In genomic region chr5:139788294-139788875, GRCh38 we compare ENCODE assay signal across 10 cellular contexts. TPM values are rescaled to one million over a fixed set of nuclear protein-coding genes. Genes with fewer than 3 reads are reported as not detected.
DNase-seq lines count a peak whose midpoint lies in the region; ATAC-seq and TF ChIP-seq lines count a peak whose summit lies in the region.
"Had no signal": no experiment of that assay in that cellular context is flagged by ENCODE, and none has a peak within 500 bp of the region (broad histone marks: within the 10 kb centered on the region; RNA-seq: fewer than 3 reads in every experiment).

No MANE protein-coding gene starts in this region.

- peak overlapping the region; percentile 73 for H3K4me3 ChIP-seq in ectodermal cell (ENCODE audit: insufficient read depth, low read depth, low read length)
- peak overlapping the region; percentile 26 to 70 (median 48) for H3K4me3 ChIP-seq in upper lobe of left lung

- TF ChIP-seq EP300 in upper lobe of left lung (IDR thresholded peaks at IDR 0.05) = no peak

- H3K27me3 ChIP-seq in ectodermal cell (ENCODE audit: control insufficient read depth, insufficient read depth, low read length, poor library complexity, severe bottlenecking) (peaks cover 36% of the 10 kb centered on the region), upper lobe of left lung (no peaks in the 10 kb centered on the region)

- no peaks in the 10 kb centered on the region for H3K36me3 ChIP-seq in ectodermal cell (ENCODE audit: control insufficient read depth, insufficient read depth, low read length)
- H3K36me3 ChIP-seq in upper lobe of left lung = no peaks in the 10 kb centered on the region

- WGBS in ectodermal cell, 2 experiments = 30 to 34% methylated on average over 32 of the region's 32 CpGs
- WGBS in upper lobe of left lung, 2 donors = 40 to 66% methylated on average over 11 to 25 of the region's 32 CpGs

- DNase-seq in activated T-cell treated with anti-CD3 and anti-CD28 coated beads, Interleukin-2, amount 50 U/mL, for 72 hours = no peak
- DNase-seq in activated T-cell treated with anti-CD3 and anti-CD28 coated beads for 4 hours (no peak), midbrain (lab: John Stamatoyannopoulos, UW) (peak; percentile 93), upper lobe of left lung (peak in 1 of 2 donors; percentile 87), OCI-M2 (lab: John Stamatoyannopoulos, UW; ENCODE audit: unreplicated experiment) (no peak)
- DNase-seq: DMS153 had no signal

- H3K27ac ChIP-seq in ectodermal cell (ENCODE audit: insufficient read depth, low read depth, low read length, poor library complexity, severe bottlenecking) = no peak overlapping the region
- H3K27ac ChIP-seq in upper lobe of left lung = peak overlapping the region in 2 of 4 donors; percentile 36 to 73
- H3K27ac ChIP-seq: HL-60 had no signal

- no peak overlapping the region for H3K27ac Mint-ChIP-seq in activated T-cell treated with anti-CD3 and anti-CD28 coated beads, Interleukin-2, amount 50 U/mL, for 72 hours

- TF ChIP-seq CTCF in upper lobe of left lung (IDR thresholded peaks at IDR 0.05) = no peak

- H3K36me3 Mint-ChIP-seq in activated T-cell treated with anti-CD3 and anti-CD28 coated beads, Interleukin-2, amount 50 U/mL, for 72 hours (ENCODE audit: insufficient read depth in 2 of 2) = no peaks in the 10 kb centered on the region

- peak overlapping the region; percentile 53 to 88 for H3K4me3 Mint-ChIP-seq in activated T-cell treated with anti-CD3 and anti-CD28 coated beads, Interleukin-2, amount 50 U/mL, for 72 hours

- no peak for TF ChIP-seq POLR2A in upper lobe of left lung (IDR thresholded peaks at IDR 0.05)

- H3K9me3 ChIP-seq in ectodermal cell (ENCODE audit: control insufficient read depth, low read length) = no peaks in the 10 kb centered on the region
- H3K9me3 ChIP-seq in upper lobe of left lung = no peaks in the 10 kb centered on the region

- H3K27me3 Mint-ChIP-seq in activated T-cell treated with anti-CD3 and anti-CD28 coated beads, Interleukin-2, amount 50 U/mL, for 72 hours (ENCODE audit: low read depth) = peaks cover 44% of the 10 kb centered on the region

- no peak for ATAC-seq in activated T-cell treated with anti-CD3 and anti-CD28 coated beads, Interleukin-2, amount 50 U/mL, for 72 hours (replicated peaks in 1 of 2)
- ATAC-seq in upper lobe of left lung (ENCODE audit: low FRiP score in 2 of 2) = peak in 1 of 2 donors; percentile 1
- no peak for ATAC-seq in HG03439 (IDR thresholded peaks at IDR 0.05; ENCODE audit: unreplicated experiment)
- no peak for ATAC-seq in GM18909 (IDR thresholded peaks at IDR 0.05; ENCODE audit: poor library complexity, unreplicated experiment)

- no peaks in the 10 kb centered on the region for H3K9me3 Mint-ChIP-seq in activated T-cell treated with anti-CD3 and anti-CD28 coated beads, Interleukin-2, amount 50 U/mL, for 72 hours

- peaks cover 5% of the 10 kb centered on the region for H3K4me1 Mint-ChIP-seq in activated T-cell treated with anti-CD3 and anti-CD28 coated beads, Interleukin-2, amount 50 U/mL, for 72 hours (ENCODE audit: low read depth)

- no peaks in the 10 kb centered on the region for H3K4me1 ChIP-seq in ectodermal cell (ENCODE audit: control insufficient read depth, insufficient read depth, low read length)
- peaks cover 10 to 17% (median 13%) of the 10 kb centered on the region in 4 donors for H3K4me1 ChIP-seq in upper lobe of left lung

RNA-seq across cellular contexts. Expression of gene PSD2, which starts 7.2 kb away (rescaled TPM):
- not detected for total RNA-seq in activated T-cell treated with anti-CD3 and anti-CD28 coated beads, Interleukin-2, amount 50 U/mL, for 72 hours
- 0.65 TPM for polyA plus RNA-seq in ectodermal cell (2013, experiment 1 of 4)
- polyA plus RNA-seq in ectodermal cell (2013, experiment 2 of 4) = 0.28 TPM
- 0.64 TPM for polyA plus RNA-seq in ectodermal cell (2013, experiment 3 of 4)
- polyA plus RNA-seq in ectodermal cell (2013, experiment 4 of 4) = 0.28 TPM
- total RNA-seq in upper lobe of left lung = under 1 TPM in 3 of 6 donors, not detected in 3; 0.10 to 0.15 (median 0.11) TPM
